1 cellular context compared by ENCODE assay signal in the genomic region with DNA sequence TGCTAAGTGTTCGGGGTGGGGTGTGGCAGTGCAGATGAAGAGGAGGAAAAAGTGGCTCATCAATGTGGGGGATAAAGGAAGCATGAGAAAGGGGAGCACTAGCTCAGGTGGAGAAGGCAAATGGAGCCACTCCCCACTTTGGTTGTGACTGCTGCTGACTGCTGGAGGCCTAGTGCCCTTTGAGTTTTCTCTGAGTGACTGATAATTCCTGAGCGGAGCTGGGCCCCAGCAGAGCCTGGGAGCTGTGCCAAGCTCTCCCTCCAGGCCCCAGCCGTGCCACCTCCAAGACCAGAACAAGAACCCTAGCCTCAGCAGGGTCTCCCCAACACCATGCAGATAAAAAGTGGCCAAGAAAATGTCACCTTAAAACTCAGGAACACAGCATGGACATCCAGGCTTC.
TF ChIP-seq lines count a peak whose summit lies in the region.

No MANE protein-coding gene starts in this region.

TF ChIP-seq in HepG2, 621 proteins besides CTCF, POLR2A, EP300 and RAD21:
- TF ChIP-seq ZBTB1 (CRISPR knock-in tag; IDR thresholded peaks at IDR 0.05; ENCODE audit: borderline replicate concordance), result no peak
- 0 out of 2 replicates have a peak, but pooled peaks have one; percentile 13 for TF ChIP-seq PAXIP1 (CRISPR knock-in tag; conservative IDR thresholded peaks at IDR 0.05)
- TF ChIP-seq SALL1 (CRISPR knock-in tag; IDR thresholded peaks at IDR 0.05), result peak; percentile 48
- TF ChIP-seq KAT8 (CRISPR knock-in tag; IDR thresholded peaks at IDR 0.05), result 0 out of 2 replicates have a peak, but pooled peaks have one; percentile 17
- TF ChIP-seq ELK4 (CRISPR knock-in tag; IDR thresholded peaks at IDR 0.05; ENCODE audit: borderline replicate concordance), result no peak
- TF ChIP-seq REST (IDR thresholded peaks at IDR 0.05; ENCODE audit: borderline replicate concordance in 1 of 2, low read depth in 1 of 2, low read length in 2 of 2), result no peak
- TF ChIP-seq U2AF2 (IDR thresholded peaks at IDR 0.05; ENCODE audit: low read depth, low read length), result no peak
- TF ChIP-seq ZFY (CRISPR knock-in tag; IDR thresholded peaks at IDR 0.05), result peak; percentile 41; the same call in 1 of the 2 replicates
- TF ChIP-seq ZNF331 (CRISPR knock-in tag; IDR thresholded peaks at IDR 0.05), result peak; percentile 46; the same call in 1 of the 2 replicates
- TF ChIP-seq PHF8 (CRISPR knock-in tag; IDR thresholded peaks at IDR 0.05), result 0 out of 2 replicates have a peak, but pooled peaks have one; percentile 24
- peak; percentile 73; the same call in 1 of the 2 replicates for TF ChIP-seq HNRNPL (IDR thresholded peaks at IDR 0.05; ENCODE audit: low read depth, low read length)
- TF ChIP-seq RNF2 (conservative IDR thresholded peaks at IDR 0.05; ENCODE audit: low read depth), result no peak
- no peak for TF ChIP-seq MAX (IDR thresholded peaks at IDR 0.05)
- TF ChIP-seq, protein P1, sequence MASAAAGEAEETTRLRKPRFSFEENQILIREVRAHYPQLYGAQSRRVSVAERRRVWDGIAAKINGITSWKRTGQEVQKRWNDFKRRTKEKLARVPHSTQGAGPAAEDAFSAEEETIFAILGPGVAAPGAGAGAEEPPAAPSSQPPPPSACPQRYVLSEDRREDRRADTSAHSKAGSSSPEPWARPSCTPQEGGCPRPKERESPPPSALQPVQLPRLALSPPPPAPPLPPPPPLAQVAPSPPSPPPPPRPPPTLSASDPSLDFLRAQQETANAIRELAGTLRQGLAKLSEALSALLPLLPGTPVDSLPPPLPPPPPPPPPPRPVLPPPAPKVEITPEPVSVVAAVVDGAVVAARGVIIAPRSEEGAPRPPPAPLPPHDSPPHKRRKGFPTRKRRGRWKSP (CRISPR knock-in tag; IDR thresholded peaks at IDR 0.05), result no peak
- no peak for TF ChIP-seq YY1 (IDR thresholded peaks at IDR 0.05; ENCODE audit: insufficient read depth, insufficient replicate concordance, low read depth, low read length)
- peak; percentile 27; the same call in 1 of the 2 replicates for TF ChIP-seq ERF (CRISPR knock-in tag; IDR thresholded peaks at IDR 0.05)
- TF ChIP-seq, protein P2, sequence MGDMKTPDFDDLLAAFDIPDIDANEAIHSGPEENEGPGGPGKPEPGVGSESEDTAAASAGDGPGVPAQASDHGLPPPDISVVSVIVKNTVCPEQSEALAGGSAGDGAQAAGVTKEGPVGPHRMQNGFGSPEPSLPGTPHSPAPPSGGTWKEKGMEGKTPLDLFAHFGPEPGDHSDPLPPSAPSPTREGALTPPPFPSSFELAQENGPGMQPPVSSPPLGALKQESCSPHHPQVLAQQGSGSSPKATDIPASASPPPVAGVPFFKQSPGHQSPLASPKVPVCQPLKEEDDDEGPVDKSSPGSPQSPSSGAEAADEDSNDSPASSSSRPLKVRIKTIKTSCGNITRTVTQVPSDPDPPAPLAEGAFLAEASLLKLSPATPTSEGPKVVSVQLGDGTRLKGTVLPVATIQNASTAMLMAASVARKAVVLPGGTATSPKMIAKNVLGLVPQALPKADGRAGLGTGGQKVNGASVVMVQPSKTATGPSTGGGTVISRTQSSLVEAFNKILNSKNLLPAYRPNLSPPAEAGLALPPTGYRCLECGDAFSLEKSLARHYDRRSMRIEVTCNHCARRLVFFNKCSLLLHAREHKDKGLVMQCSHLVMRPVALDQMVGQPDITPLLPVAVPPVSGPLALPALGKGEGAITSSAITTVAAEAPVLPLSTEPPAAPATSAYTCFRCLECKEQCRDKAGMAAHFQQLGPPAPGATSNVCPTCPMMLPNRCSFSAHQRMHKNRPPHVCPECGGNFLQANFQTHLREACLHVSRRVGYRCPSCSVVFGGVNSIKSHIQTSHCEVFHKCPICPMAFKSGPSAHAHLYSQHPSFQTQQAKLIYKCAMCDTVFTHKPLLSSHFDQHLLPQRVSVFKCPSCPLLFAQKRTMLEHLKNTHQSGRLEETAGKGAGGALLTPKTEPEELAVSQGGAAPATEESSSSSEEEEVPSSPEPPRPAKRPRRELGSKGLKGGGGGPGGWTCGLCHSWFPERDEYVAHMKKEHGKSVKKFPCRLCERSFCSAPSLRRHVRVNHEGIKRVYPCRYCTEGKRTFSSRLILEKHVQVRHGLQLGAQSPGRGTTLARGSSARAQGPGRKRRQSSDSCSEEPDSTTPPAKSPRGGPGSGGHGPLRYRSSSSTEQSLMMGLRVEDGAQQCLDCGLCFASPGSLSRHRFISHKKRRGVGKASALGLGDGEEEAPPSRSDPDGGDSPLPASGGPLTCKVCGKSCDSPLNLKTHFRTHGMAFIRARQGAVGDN (CRISPR knock-in tag; IDR thresholded peaks at IDR 0.05), result peak; percentile 63
- TF ChIP-seq ZFX (CRISPR knock-in tag; IDR thresholded peaks at IDR 0.05; ENCODE audit: low read depth), result peak; percentile 71
- TF ChIP-seq GATAD1 (CRISPR knock-in tag; IDR thresholded peaks at IDR 0.05), result 0 out of 2 replicates have a peak, but pooled peaks have one; percentile 7
- no peak for TF ChIP-seq KMT2B (CRISPR knock-in tag; IDR thresholded peaks at IDR 0.05)
- TF ChIP-seq, protein P3, sequence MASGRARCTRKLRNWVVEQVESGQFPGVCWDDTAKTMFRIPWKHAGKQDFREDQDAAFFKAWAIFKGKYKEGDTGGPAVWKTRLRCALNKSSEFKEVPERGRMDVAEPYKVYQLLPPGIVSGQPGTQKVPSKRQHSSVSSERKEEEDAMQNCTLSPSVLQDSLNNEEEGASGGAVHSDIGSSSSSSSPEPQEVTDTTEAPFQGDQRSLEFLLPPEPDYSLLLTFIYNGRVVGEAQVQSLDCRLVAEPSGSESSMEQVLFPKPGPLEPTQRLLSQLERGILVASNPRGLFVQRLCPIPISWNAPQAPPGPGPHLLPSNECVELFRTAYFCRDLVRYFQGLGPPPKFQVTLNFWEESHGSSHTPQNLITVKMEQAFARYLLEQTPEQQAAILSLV (CRISPR knock-in tag; IDR thresholded peaks at IDR 0.05; ENCODE audit: borderline replicate concordance), result 0 out of 2 replicates have a peak, but pooled peaks have one; percentile 47
- no peak for TF ChIP-seq FOXK2 (IDR thresholded peaks at IDR 0.05)
- TF ChIP-seq ZNF839 (CRISPR knock-in tag; IDR thresholded peaks at IDR 0.05; ENCODE audit: borderline replicate concordance), result no peak
- 0 out of 2 replicates have a peak, but pooled peaks have one; percentile 39 for TF ChIP-seq CHD4 (IDR thresholded peaks at IDR 0.05; ENCODE audit: borderline replicate concordance, low read length)
- TF ChIP-seq AHDC1 (CRISPR knock-in tag; IDR thresholded peaks at IDR 0.05; ENCODE audit: borderline replicate concordance), result no peak
- peak; percentile 64; the same call in 1 of the 2 replicates for TF ChIP-seq ZNF263 (CRISPR knock-in tag; IDR thresholded peaks at IDR 0.05)
- TF ChIP-seq DNMT3B (CRISPR knock-in tag; conservative IDR thresholded peaks at IDR 0.05), result no peak
- TF ChIP-seq MBD4 (IDR thresholded peaks at IDR 0.05; ENCODE audit: borderline replicate concordance, low read length), result no peak
- no peak for TF ChIP-seq ZNF34 (CRISPR knock-in tag; IDR thresholded peaks at IDR 0.05; ENCODE audit: borderline replicate concordance)
- TF ChIP-seq, protein P4, sequence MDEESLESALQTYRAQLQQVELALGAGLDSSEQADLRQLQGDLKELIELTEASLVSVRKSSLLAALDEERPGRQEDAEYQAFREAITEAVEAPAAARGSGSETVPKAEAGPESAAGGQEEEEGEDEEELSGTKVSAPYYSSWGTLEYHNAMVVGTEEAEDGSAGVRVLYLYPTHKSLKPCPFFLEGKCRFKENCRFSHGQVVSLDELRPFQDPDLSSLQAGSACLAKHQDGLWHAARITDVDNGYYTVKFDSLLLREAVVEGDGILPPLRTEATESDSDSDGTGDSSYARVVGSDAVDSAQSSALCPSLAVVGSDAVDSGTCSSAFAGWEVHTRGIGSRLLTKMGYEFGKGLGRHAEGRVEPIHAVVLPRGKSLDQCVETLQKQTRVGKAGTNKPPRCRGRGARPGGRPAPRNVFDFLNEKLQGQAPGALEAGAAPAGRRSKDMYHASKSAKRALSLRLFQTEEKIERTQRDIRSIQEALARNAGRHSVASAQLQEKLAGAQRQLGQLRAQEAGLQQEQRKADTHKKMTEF (CRISPR knock-in tag; IDR thresholded peaks at IDR 0.05), result peak; percentile 40; the same call in 1 of the 2 replicates
- no peak for TF ChIP-seq MAFK (conservative IDR thresholded peaks at IDR 0.05 in 1 of 2, IDR thresholded peaks at IDR 0.05 in 1 of 2; ENCODE audit: low read length in 2 of 2)
